1 cellular context compared by ENCODE assay signal in genomic region chr2:75640621-75641121, GRCh38.
TF ChIP-seq lines count a peak whose summit lies in the region.

No MANE protein-coding gene starts in this region.

TF ChIP-seq in WTC11, 78 proteins besides CTCF, POLR2A, EP300 and RAD21 (continued from another document):
- TF ChIP-seq AFF4 (CRISPR knock-in tag; IDR thresholded peaks at IDR 0.05; ENCODE audit: borderline replicate concordance): no peak
